Comparison of ENCODE assay signal across 20 cellular contexts in the genomic region with DNA sequence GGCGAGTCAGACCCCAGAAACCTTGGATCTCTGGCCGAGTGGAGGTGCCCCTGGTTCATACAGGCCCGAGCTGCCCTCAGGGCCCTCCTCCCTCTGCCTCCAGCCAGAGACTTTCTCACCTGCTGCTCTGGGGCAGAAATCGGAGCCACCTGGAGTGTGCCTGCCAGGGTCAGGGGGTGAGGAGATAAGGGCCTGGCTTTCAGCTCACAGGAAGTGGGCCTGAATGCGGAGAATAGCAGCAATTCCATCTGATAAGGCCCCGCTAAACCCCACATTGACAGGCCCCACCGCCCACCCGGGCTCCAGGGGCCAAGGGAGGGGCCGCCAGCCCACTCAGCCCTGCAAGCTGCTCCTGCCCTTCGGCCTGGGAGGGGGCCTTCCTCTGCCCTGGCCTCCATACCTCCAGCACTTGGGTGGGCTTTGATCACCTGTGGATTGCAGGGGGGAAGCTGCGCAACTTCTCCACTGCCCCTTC.
"Had no signal": no experiment of that assay in that cellular context is flagged by ENCODE, and none has a peak within 500 bp of the region (broad histone marks: within the 10 kb centered on the region; RNA-seq: fewer than 3 reads in every experiment).

No MANE protein-coding gene starts in this region.

- H3K4me3 ChIP-seq: breast epithelium, mucosa of descending colon, ovary, smooth muscle cell, transverse colon, uterus had no signal

- DNase-seq: activated effector memory CD4-positive, alpha-beta T cell treated with anti-CD3 and anti-CD28 coated beads, Interleukin-2, amount 50 U/mL, for 16 hours; activated naive CD4-positive, alpha-beta T cell treated with anti-CD3 and anti-CD28 coated beads, Interleukin-2, amount 50 U/mL, for 16 hours; activated T-cell treated with anti-CD3 and anti-CD28 coated beads, Interleukin-2, amount 50 U/mL, for 72 hours; dermis blood vessel endothelial cell; foreskin keratinocyte; glutamatergic neuron; kidney; left ventricle myocardium superior; mucosa of descending colon; naive B cell; ovary; stimulated activated CD4-positive, alpha-beta T cell treated with anti-CD3 and anti-CD28 coated beads, Interleukin-4, amount 100 ng/mL, for 1 hour; transverse colon; uterus had no signal

- H3K4me2 ChIP-seq: smooth muscle cell had no signal

- H3K27me3 ChIP-seq: foreskin keratinocyte, ovary, transverse colon, uterus had no signal

- H3K9me3 ChIP-seq: breast epithelium, mucosa of descending colon, ovary, transverse colon, uterus had no signal

- ATAC-seq: activated CD4-positive, CD25-positive, alpha-beta regulatory T cell treated with anti-CD3 and anti-CD28 coated beads, Interleukin-2, amount 50 U/mL, for 24 hours; activated T-cell treated with anti-CD3 and anti-CD28 coated beads, Interleukin-2, amount 50 U/mL, for 72 hours; foreskin keratinocyte; left ventricle myocardium superior; mucosa of descending colon; sciatic nerve had no signal

- FAIRE-seq: astrocyte, kidney had no signal

- H3K36me3 ChIP-seq: breast epithelium, ovary, transverse colon, uterus had no signal

- H3K27ac ChIP-seq: breast epithelium, epithelial cell of prostate, foreskin keratinocyte, ovary, transverse colon, uterus had no signal

- H3K4me1 ChIP-seq: breast epithelium, foreskin keratinocyte, transverse colon, uterus had no signal
